Comparison of ENCODE assay signal across 27 cellular contexts in genomic region chr15:35737521-35737920, GRCh38.
A peak's percentile ranks its signal among the peaks of the same experiment; 100 is the strongest.
DNase-seq lines count a peak whose midpoint lies in the region; ATAC-seq and TF ChIP-seq lines count a peak whose summit lies in the region.
"Had no signal": no experiment of that assay in that cellular context is flagged by ENCODE, and none has a peak within 500 bp of the region (broad histone marks: within the 10 kb centered on the region; RNA-seq: fewer than 3 reads in every experiment).

No MANE protein-coding gene starts in this region.

- no peak for TF ChIP-seq CTCF in right atrium auricular region (IDR thresholded peaks at IDR 0.05)

- H3K36me3 ChIP-seq in SK-N-MC (ENCODE audit: insufficient read depth, low read length) (no peaks in the 10 kb centered on the region), right atrium auricular region (no peaks in the 10 kb centered on the region)
- H3K36me3 ChIP-seq: heart right ventricle, upper lobe of left lung, WERI-Rb-1 had no signal

- H3K4me3 ChIP-seq in SK-N-MC (no peak overlapping the region; the same call in 1 of the 2 replicates), right atrium auricular region (no peak overlapping the region)
- H3K4me3 ChIP-seq: heart right ventricle, smooth muscle cell, upper lobe of left lung had no signal

- H3K27ac ChIP-seq in SK-N-MC (peak overlapping the region; percentile 58; the same call in 1 of the 2 replicates), right atrium auricular region (no peak overlapping the region)
- H3K27ac ChIP-seq: heart right ventricle, upper lobe of left lung, WERI-Rb-1 had no signal

- DNase-seq in EL: peak; percentile 63
- peak; percentile 59 for DNase-seq in HS-27A (ENCODE audit: low read depth)
- peak; percentile 37 for DNase-seq in SK-N-MC (ENCODE audit: low read depth, low spot score)
- peak; percentile 37 for DNase-seq in iris pigment epithelial cell (ENCODE audit: low read depth)
- DNase-seq in right atrium auricular region (ENCODE audit: low spot score): no peak
- no peak for DNase-seq in NCI-H2227 treated with DMSO at 0.1 percent for 48 hours (lab: John Stamatoyannopoulos, UW)
- DNase-seq: activated CD4-positive, alpha-beta T cell treated with anti-CD3 and anti-CD28 coated beads, Interleukin-2, amount 10 ng/mL, durations not matched to agents 7 days and 5 days; activated naive CD4-positive, alpha-beta T cell treated with anti-CD3 and anti-CD28 coated beads, Interleukin-2, amount 50 U/mL, for 16 hours; activated T-cell treated with anti-CD3 and anti-CD28 coated beads, Interleukin-2, amount 50 U/mL, for 72 hours; AML-193; anterior cingulate cortex; caudate nucleus; CD4-positive, alpha-beta memory T cell; GDM1; heart right ventricle; mesendoderm; naive B cell; NCI-H1105; NCI-H2029; upper lobe of left lung; WERI-Rb-1 had no signal

- H3K9ac ChIP-seq in SK-N-MC (ENCODE audit: insufficient read length): no peak overlapping the region

- H3K9me3 ChIP-seq in SK-N-MC (ENCODE audit: low read depth, low read length) (no peaks in the 10 kb centered on the region), right atrium auricular region (no peaks in the 10 kb centered on the region)
- H3K9me3 ChIP-seq: upper lobe of left lung had no signal

- no peaks in the 10 kb centered on the region for H3K4me1 ChIP-seq in right atrium auricular region
- H3K4me1 ChIP-seq: heart right ventricle, upper lobe of left lung had no signal

- no peak for ATAC-seq in HG03460 (IDR thresholded peaks at IDR 0.05; ENCODE audit: unreplicated experiment)
- ATAC-seq in HG03045 (IDR thresholded peaks at IDR 0.05; ENCODE audit: unreplicated experiment): no peak
- ATAC-seq: activated T-cell treated with anti-CD3 and anti-CD28 coated beads, Interleukin-2, amount 50 U/mL, for 72 hours; heart right ventricle; HepG2; left lobe of liver; Panc1 had no signal

- H3K27me3 ChIP-seq in right atrium auricular region: no peaks in the 10 kb centered on the region
- H3K27me3 ChIP-seq: heart right ventricle, upper lobe of left lung had no signal

Comparison
In these comparisons a context has a peak if more than half of its experiments do, and no peak if none do; other contexts are left out.
1. DNase-seq: peak in EL (single experiment), HS-27A (single experiment), SK-N-MC (single experiment) and iris pigment epithelial cell (single experiment); none in right atrium auricular region (single experiment) and NCI-H2227 treated with DMSO at 0.1 percent for 48 hours (single experiment).